In the genomic region with DNA sequence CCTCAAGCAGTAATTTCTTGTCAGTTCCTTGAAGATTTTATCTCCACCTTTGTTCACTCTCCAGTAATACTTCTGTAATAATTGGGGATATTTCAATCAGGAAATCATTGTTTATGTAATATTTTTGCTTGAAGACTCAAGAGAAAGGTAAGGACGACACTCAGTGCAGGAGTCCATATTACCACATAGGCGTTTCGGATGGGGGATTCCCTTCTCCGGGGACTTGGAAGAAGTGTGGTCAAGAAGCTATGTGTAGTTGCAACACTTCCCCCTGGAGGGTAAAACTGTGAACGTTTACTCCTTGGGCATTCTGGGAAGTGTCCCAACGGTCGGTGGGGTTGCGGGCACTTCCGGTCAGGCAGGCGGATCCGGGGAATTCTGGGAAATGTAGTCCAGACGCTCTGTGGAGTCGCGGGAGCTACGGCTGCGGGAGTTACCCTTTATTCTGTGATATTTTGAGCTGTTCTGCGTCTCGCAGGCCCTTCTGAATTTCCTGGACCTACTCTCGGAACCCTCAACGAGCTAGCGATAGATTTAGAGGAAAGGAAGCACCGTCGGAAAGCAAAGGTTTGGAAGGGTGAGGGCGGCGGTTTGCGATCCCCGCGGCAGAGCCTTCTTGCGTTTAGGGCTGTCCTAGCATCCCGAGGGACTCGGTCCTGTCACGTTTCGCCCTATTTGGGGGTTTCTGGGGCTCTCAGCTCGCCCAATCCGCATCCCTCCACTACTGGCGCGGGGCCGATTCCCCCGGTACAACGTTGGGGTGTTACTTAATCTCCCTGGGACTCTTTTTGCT, we compare ENCODE assay signal across 8 cellular contexts. TPM values are rescaled to one million over a fixed set of nuclear protein-coding genes. Genes with fewer than 3 reads are reported as not detected.
DNase-seq lines count a peak whose midpoint lies in the region; ATAC-seq and TF ChIP-seq lines count a peak whose summit lies in the region.

A gene (plus strand): TSS at position 395 of the 793 bp plus-strand sequence. CDS start 11,499 bp downstream, outside the sequence.

- H3K36me3 ChIP-seq in upper lobe of right lung = no peaks in the 10 kb centered on the region

- H3K4me1 ChIP-seq in upper lobe of right lung = no peaks in the 10 kb centered on the region

- DNase-seq in GM04504 (ENCODE audit: low read depth) (peak; percentile 98), HEK293T (ENCODE audit: extremely low spot score) (peak; percentile 91), NCI-H1092 treated with DMSO at 0.1 percent for 48 hours (lab: John Stamatoyannopoulos, UW) (peak; percentile 86), SKM-1 treated with dmso at 0.1 percent for 144 hours (lab: John Stamatoyannopoulos, UW; ENCODE audit: unreplicated experiment) (peak; percentile 67), amygdala (lab: John Stamatoyannopoulos, UW) (peak in 55 of 56 donors; percentile 27 to 93 (median 81)), left cardiac atrium (peak; percentile 94), pons (ENCODE audit: low spot score) (peak; percentile 96), upper lobe of right lung (peak; percentile 93)

- CTCF ChIA-PET in HEK293T (lab: Yijun Ruan, JAX) = interaction anchor here (0.6 to 1.2 kb wide), 3 partner anchors 16 to 218 kb away, joined by 3 to 4 read pairs (median 4); a partner anchor contains a TSS

- intact Hi-C loops in left cardiac atrium (cut with DNase I) = no loop called here
- intact Hi-C loops in upper lobe of right lung (cut with DNase I) = no loop called here

- H3K27me3 ChIP-seq in upper lobe of right lung = no peaks in the 10 kb centered on the region

- POLR2A ChIA-PET in HEK293T (lab: Yijun Ruan, JAX) = interaction anchor here (1.0 to 1.7 kb wide), 11 partner anchors 16 to 405 kb away, joined by 3 to 23 read pairs (median 4); a partner anchor contains a TSS

- peaks cover 10% of the 10 kb centered on the region for H3K9me3 ChIP-seq in upper lobe of right lung

- peak within 1 kb of the TSS; percentile 59 for H3K27ac ChIP-seq in upper lobe of right lung

- ATAC-seq in left cardiac atrium (peak; percentile 99 to 100), upper lobe of right lung (peak; percentile 100)

- H3K4me3 ChIP-seq in upper lobe of right lung = peak within 1 kb of the TSS; percentile 70

- TF ChIP-seq CTCF in upper lobe of right lung (IDR thresholded peaks at IDR 0.05) = peak; percentile 51

TF ChIP-seq in HEK293T, 16 proteins besides CTCF, POLR2A, EP300 and RAD21:
- TF ChIP-seq NFRKB (IDR thresholded peaks at IDR 0.05) = no peak
- no peak for TF ChIP-seq ZNF384 (IDR thresholded peaks at IDR 0.05)
- TF ChIP-seq ELF4 (IDR thresholded peaks at IDR 0.05) = peak; percentile 81
- TF ChIP-seq SUZ12 (IDR thresholded peaks at IDR 0.05) = 0 out of 2 replicates have a peak, but pooled peaks have one; percentile 33
- peak; percentile 57; the same call in 1 of the 2 replicates for TF ChIP-seq L3MBTL2 (conservative IDR thresholded peaks at IDR 0.05)
- TF ChIP-seq FOXM1 (IDR thresholded peaks at IDR 0.05; ENCODE audit: borderline replicate concordance) = 0 out of 2 replicates have a peak, but pooled peaks have one; percentile 33

RNA-seq across cellular contexts. Expression of the gene that starts here (rescaled TPM):
- 1 to 10 TPM; 3.7 to 5.2 TPM for total RNA-seq in left cardiac atrium
- total RNA-seq in upper lobe of right lung = 3.9 TPM

Comparison
In these comparisons a context has a peak if more than half of its experiments do, and no peak if none do; other contexts are left out.
1. Peak in every context shown above with its lines: DNase-seq, ATAC-seq, H3K4me3 ChIP-seq and H3K27ac ChIP-seq.